ENCODE assay signal across 10 cellular contexts in genomic region chr12:122967151-122967550, GRCh38. TPM values are rescaled to one million over a fixed set of nuclear protein-coding genes. Genes with fewer than 3 reads are reported as not detected.
DNase-seq lines count a peak whose midpoint lies in the region; ATAC-seq and TF ChIP-seq lines count a peak whose summit lies in the region.
"Had no signal": no experiment of that assay in that cellular context is flagged by ENCODE, and none has a peak within 500 bp of the region (broad histone marks: within the 10 kb centered on the region; RNA-seq: fewer than 3 reads in every experiment).

No MANE protein-coding gene starts in this region.

- TF ChIP-seq CTCF in IMR-90 (conservative IDR thresholded peaks at IDR 0.05; ENCODE audit: low read depth, low read length) (no peak), osteoblast (IDR thresholded peaks at IDR 0.05; ENCODE audit: extremely low read depth, low read depth, low read length) (no peak), OCI-LY7 (conservative IDR thresholded peaks at IDR 0.05; ENCODE audit: low read length) (no peak)

- no peaks in the 10 kb centered on the region; the same call in 1 of the 2 replicates for H3K9me1 ChIP-seq in IMR-90 (ENCODE audit: insufficient read depth, low read length)

- H2BK20ac ChIP-seq in IMR-90 (ENCODE audit: low read depth, low read length), result no peak overlapping the region

- H3K9me3 Mint-ChIP-seq in central memory CD8-positive, alpha-beta T cell, result no peaks in the 10 kb centered on the region
- H3K9me3 Mint-ChIP-seq: activated CD8-positive, alpha-beta T cell treated with anti-CD3 and anti-CD28 coated beads for 36 hours had no signal

- dilution Hi-C loops in IMR-90 (cut with HindIII; ENCODE audit: low sequenced_read_pairs, unreplicated experiment), result no loop called here

- H3K4me3 ChIP-seq in IMR-90 (ENCODE audit: insufficient read depth, low read depth, low read length) (no peak overlapping the region), osteoblast (ENCODE audit: insufficient read depth, low read length) (no peak overlapping the region), OCI-LY7 (ENCODE audit: low read depth, low read length, poor library complexity, severe bottlenecking) (no peak overlapping the region)
- H3K4me3 ChIP-seq: mucosa of descending colon had no signal

- H2BK15ac ChIP-seq in IMR-90 (ENCODE audit: low read depth, low read length), result no peak overlapping the region

- in situ Hi-C loops in IMR-90 (cut with MboI; ENCODE audit: low sequenced_read_pairs), result loop anchor here (5.0 to 25.0 kb wide), 2 partner anchors 265 to 330 kb away; partner anchors contain the start of genes MPHOSPH9 and MTRFR

- CTCF ChIA-PET in IMR-90 (lab: Yijun Ruan, JAX), result interaction anchor here (1.0 kb wide), 1 partner anchor 271 kb away, joined by 4 read pairs; no protein-coding TSS in a partner anchor
- CTCF ChIA-PET in OCI-LY7 (lab: Charles Lee; ENCODE audit: unreplicated experiment), result no interaction called here

- no peaks in the 10 kb centered on the region for H3K27me3 ChIP-seq in IMR-90 (ENCODE audit: control insufficient read depth, insufficient read depth, low read length)
- H3K27me3 ChIP-seq in osteoblast (ENCODE audit: insufficient read depth, low read length), result no peaks in the 10 kb centered on the region

- H4K20me1 ChIP-seq in IMR-90 (ENCODE audit: insufficient read depth, low read length) (peaks cover 4% of the 10 kb centered on the region), osteoblast (ENCODE audit: insufficient read depth, low read length) (peaks cover 25% of the 10 kb centered on the region), OCI-LY7 (ENCODE audit: insufficient read depth, low read length) (no peaks in the 10 kb centered on the region)

- ATAC-seq in IMR-90 (ENCODE audit: low read depth), result no peak
- no peak for ATAC-seq in central memory CD8-positive, alpha-beta T cell (replicated peaks; ENCODE audit: extremely low read depth, poor library complexity, severe bottlenecking)

- H4K8ac ChIP-seq in IMR-90 (ENCODE audit: low read depth in 2 of 2, low read length in 2 of 2), result no peak overlapping the region

- H3K4me2 ChIP-seq in IMR-90 (ENCODE audit: low read depth, low read length) (no peak overlapping the region), osteoblast (ENCODE audit: insufficient read depth, low read length) (no peak overlapping the region), OCI-LY7 (ENCODE audit: low read length) (no peak overlapping the region)

- no peaks in the 10 kb centered on the region for H3K9me3 ChIP-seq in IMR-90 (ENCODE audit: control insufficient read depth, insufficient read depth, low read length)
- no peaks in the 10 kb centered on the region for H3K9me3 ChIP-seq in osteoblast (ENCODE audit: low read depth, low read length)
- no peaks in the 10 kb centered on the region for H3K9me3 ChIP-seq in OCI-LY7 (ENCODE audit: low read length)
- H3K9me3 ChIP-seq: mucosa of descending colon had no signal

- no peak overlapping the region for H2AFZ ChIP-seq in IMR-90 (replicated peaks; ENCODE audit: low read length, poor library complexity)
- peak overlapping the region; percentile 15 for H2AFZ ChIP-seq in osteoblast (ENCODE audit: low read length)
- H2AFZ ChIP-seq in OCI-LY7 (ENCODE audit: low read length), result no peak overlapping the region

- DNase-seq in IMR-90 (no peak), osteoblast (ENCODE audit: insufficient read length, low spot score, missing footprints) (peak; percentile 42), cerebellar nuclear complex (lab: John Stamatoyannopoulos, UW) (no peak), OCI-LY7 (ENCODE audit: low spot score) (no peak)
- no peak for DNase-seq in central memory CD8-positive, alpha-beta T cell (ENCODE audit: low spot score in 2 of 2)
- DNase-seq: activated CD8-positive, alpha-beta T cell treated with anti-CD3 and anti-CD28 coated beads for 36 hours; cortex of kidney; Kasumi-1; NCI-H1694 had no signal

- H4K5ac ChIP-seq in IMR-90 (ENCODE audit: low read depth, low read length), result no peak overlapping the region

- H3K4me1 ChIP-seq in IMR-90 (ENCODE audit: control insufficient read depth, insufficient read depth, low read length), result peaks cover 8% of the 10 kb centered on the region
- peaks cover 21% of the 10 kb centered on the region for H3K4me1 ChIP-seq in osteoblast (ENCODE audit: insufficient read depth, low read length)
- H3K4me1 ChIP-seq in OCI-LY7 (ENCODE audit: insufficient read depth, low read length, poor library complexity, severe bottlenecking), result peaks cover 26% of the 10 kb centered on the region

- no peak overlapping the region for H2BK120ac ChIP-seq in IMR-90 (ENCODE audit: low read depth, low read length)

- TF ChIP-seq POLR2A in IMR-90 (IDR thresholded peaks at IDR 0.05; ENCODE audit: low read depth, low read length), result no peak

- H3K27ac Mint-ChIP-seq in central memory CD8-positive, alpha-beta T cell (ENCODE audit: low read depth), result no peak overlapping the region
- H3K27ac Mint-ChIP-seq: activated CD8-positive, alpha-beta T cell treated with anti-CD3 and anti-CD28 coated beads for 36 hours had no signal

- BruUV-seq in IMR-90 (replicated peaks; lab: Mats Ljungman, UMichigan) (no TSS peak), OCI-LY7 (replicated peaks; lab: Mats Ljungman, UMichigan) (no TSS peak)

- H3K79me2 ChIP-seq in osteoblast (ENCODE audit: insufficient read depth, low read length), result peaks cover 28% of the 10 kb centered on the region
- H3K79me2 ChIP-seq in OCI-LY7 (ENCODE audit: insufficient read depth, low read depth, low read length), result no peaks in the 10 kb centered on the region

- H3K27me3 Mint-ChIP-seq in central memory CD8-positive, alpha-beta T cell, result no peaks in the 10 kb centered on the region
- H3K27me3 Mint-ChIP-seq: activated CD8-positive, alpha-beta T cell treated with anti-CD3 and anti-CD28 coated beads for 36 hours had no signal

- H2AK9ac ChIP-seq in IMR-90 (replicated peaks; ENCODE audit: low read depth, low read length, poor library complexity), result no peak overlapping the region

- no peak overlapping the region for H3K4ac ChIP-seq in IMR-90 (ENCODE audit: low read depth, low read length)

- no peaks in the 10 kb centered on the region for H3K9me2 ChIP-seq in OCI-LY7 (ENCODE audit: insufficient read depth, low read length)

- H3K4me1 Mint-ChIP-seq in central memory CD8-positive, alpha-beta T cell, result no peaks in the 10 kb centered on the region

- peaks cover 0 to 25% of the 10 kb centered on the region in 2 experiments; a peak in 2 of 4 replicates for H3K79me1 ChIP-seq in IMR-90 (ENCODE audit: low read depth in 1 of 2, low read length in 2 of 2)

- peak overlapping the region; percentile 49 for H3K4me3 Mint-ChIP-seq in central memory CD8-positive, alpha-beta T cell
- H3K4me3 Mint-ChIP-seq: activated CD8-positive, alpha-beta T cell treated with anti-CD3 and anti-CD28 coated beads for 36 hours had no signal

- peak overlapping the region; percentile 69; the same call in 1 of the 2 replicates for H2AK5ac ChIP-seq in IMR-90 (ENCODE audit: low read depth, low read length)

- H3K27ac ChIP-seq in IMR-90 (ENCODE audit: insufficient read depth, low read length), result no peak overlapping the region
- H3K27ac ChIP-seq in osteoblast (ENCODE audit: low read depth, low read length), result no peak overlapping the region
- H3K27ac ChIP-seq in OCI-LY7 (ENCODE audit: low read depth, low read length, poor library complexity, severe bottlenecking), result no peak overlapping the region

- POLR2A ChIA-PET in IMR-90 (lab: Charles Lee; ENCODE audit: unreplicated experiment) (no interaction called here), OCI-LY7 (lab: Charles Lee) (interaction anchor here (0.6 to 0.7 kb wide), 2 partner anchors 79 to 95 kb away, joined by 3 read pairs; no protein-coding TSS in a partner anchor)

- no peak overlapping the region for H3K56ac ChIP-seq in IMR-90 (ENCODE audit: extremely low read depth, insufficient read depth, low read length)

- H3K23ac ChIP-seq in IMR-90 (ENCODE audit: low read depth, low read length), result no peak overlapping the region

- no peak overlapping the region for H4K91ac ChIP-seq in IMR-90 (ENCODE audit: insufficient read depth, low read depth, low read length)

- 71% methylated on average over 4 of the region's 7 CpGs; no CpG with 5 or more reads in 1 of the 2 experiments for WGBS in IMR-90 (ENCODE audit: extremely low coverage in 2 of 2, insufficient read length in 1 of 2), 2 experiments

- no peak overlapping the region for H3K9ac ChIP-seq in IMR-90 (ENCODE audit: low read depth, low read length)

- no peak overlapping the region for H2BK5ac ChIP-seq in IMR-90 (ENCODE audit: low read depth, low read length, poor library complexity, severe bottlenecking)

- no peak overlapping the region for H3K18ac ChIP-seq in IMR-90 (ENCODE audit: low read depth, low read length)

- no peak overlapping the region for H3K14ac ChIP-seq in IMR-90 (replicated peaks; ENCODE audit: low read depth, low read length)

- TF ChIP-seq RAD21 in IMR-90 (IDR thresholded peaks at IDR 0.05; ENCODE audit: low read length), result no peak

- intact Hi-C loops in IMR-90 (cut with micrococcal nuclease), result no loop called here
- intact Hi-C loops in OCI-LY7 (cut with micrococcal nuclease; ENCODE audit: unreplicated experiment), result no loop called here

- H3K36me3 ChIP-seq in IMR-90 (ENCODE audit: control insufficient read depth, insufficient read depth, low read length), result no peaks in the 10 kb centered on the region
- H3K36me3 ChIP-seq in osteoblast (ENCODE audit: insufficient read depth, low read length), result no peaks in the 10 kb centered on the region
- no peaks in the 10 kb centered on the region for H3K36me3 ChIP-seq in OCI-LY7 (ENCODE audit: insufficient read depth, low read length)

- H3K36me3 Mint-ChIP-seq in central memory CD8-positive, alpha-beta T cell (ENCODE audit: insufficient read depth), result no peaks in the 10 kb centered on the region

RNA-seq across cellular contexts. Expression of gene ABCB9, which starts 0.9 kb away (rescaled TPM):
- 5.6 and 7.2 TPM in 2 replicates for total RNA-seq in IMR-90 (2012; rRNA removed)
- polyA plus RNA-seq in IMR-90 (2012; rRNA removed), result 7.8 and 8.3 TPM in 2 replicates
- polyA plus RNA-seq in IMR-90 (2012; cell fraction: cytosol; rRNA removed), result 6.6 and 7.8 TPM in 2 replicates
- polyA plus RNA-seq in IMR-90 (2012; cell fraction: nucleus; rRNA removed; ENCODE audit: low replicate concordance), result 14.2 and 28.2 TPM in 2 replicates
- total RNA-seq in osteoblast, result 11.9 and 13.0 TPM in 2 replicates
- 4.0 and 7.0 TPM in 2 replicates for total RNA-seq in OCI-LY7 (2014; rRNA removed; shearing (Covaris generic))
- total RNA-seq in OCI-LY7 (2022), result 6.8 and 7.9 TPM in 2 replicates

RNA-seq across cellular contexts. Expression of gene OGFOD2, which starts 7.9 kb away (rescaled TPM):
- total RNA-seq in IMR-90 (2012; rRNA removed) (4.3 and 4.7 TPM in 2 replicates), osteoblast (6.5 and 8.3 TPM in 2 replicates), OCI-LY7 (2022) (25.0 and 25.8 TPM in 2 replicates)
- 18.2 and 19.0 TPM in 2 replicates for polyA plus RNA-seq in IMR-90 (2012; rRNA removed)
- 7.7 and 16.7 TPM in 2 replicates for polyA plus RNA-seq in IMR-90 (2012; cell fraction: cytosol; rRNA removed)
- polyA plus RNA-seq in IMR-90 (2012; cell fraction: nucleus; rRNA removed; ENCODE audit: low replicate concordance), result 31.5 and 87.3 TPM in 2 replicates
- 13.1 and 17.8 TPM in 2 replicates for total RNA-seq in OCI-LY7 (2014; rRNA removed; shearing (Covaris generic))

RNA-seq across cellular contexts. Expression of gene ARL6IP4, which starts 13.3 kb away (rescaled TPM):
- 161 and 205 TPM in 2 replicates for total RNA-seq in IMR-90 (2012; rRNA removed)
- 254 and 258 TPM in 2 replicates for polyA plus RNA-seq in IMR-90 (2012; rRNA removed)
- polyA plus RNA-seq in IMR-90 (2012; cell fraction: cytosol; rRNA removed), result 195 and 234 TPM in 2 replicates
- 276 and 281 TPM in 2 replicates for polyA plus RNA-seq in IMR-90 (2012; cell fraction: nucleus; rRNA removed; ENCODE audit: low replicate concordance)
- 117 and 118 TPM in 2 replicates for total RNA-seq in osteoblast
- total RNA-seq in OCI-LY7 (2014; rRNA removed; shearing (Covaris generic)), result 263 and 329 TPM in 2 replicates
- total RNA-seq in OCI-LY7 (2022), result 213 and 228 TPM in 2 replicates
